In genomic region chr9:10438955-10439354, GRCh38 we compare ENCODE assay signal across 17 cellular contexts.
A peak's percentile ranks its signal among the peaks of the same experiment; 100 is the strongest.
DNase-seq lines count a peak whose midpoint lies in the region; ATAC-seq and TF ChIP-seq lines count a peak whose summit lies in the region.
"Had no signal": no experiment of that assay in that cellular context is flagged by ENCODE, and none has a peak within 500 bp of the region (broad histone marks: within the 10 kb centered on the region; RNA-seq: fewer than 3 reads in every experiment).

No MANE protein-coding gene starts in this region.

- H3K36me3 Mint-ChIP-seq in osteocyte (ENCODE audit: unreplicated experiment) = no peaks in the 10 kb centered on the region
- H3K36me3 Mint-ChIP-seq: CD4-positive, alpha-beta memory T cell had no signal

- no peak overlapping the region for H3K14ac ChIP-seq in mesenchymal stem cell (ENCODE audit: low read length in 2 of 2)

- H2BK120ac ChIP-seq in mesenchymal stem cell (ENCODE audit: low read depth, low read length) = no peak overlapping the region

- H3K4me2 ChIP-seq in hepatocyte = no peak overlapping the region
- no peak overlapping the region for H3K4me2 ChIP-seq in mesenchymal stem cell (ENCODE audit: low read length, poor library complexity, severe bottlenecking)
- H3K4me2 ChIP-seq in neural cell (ENCODE audit: low read length) = peak overlapping the region; percentile 6

- H3K9me3 ChIP-seq in hepatocyte (ENCODE audit: low read depth) = no peaks in the 10 kb centered on the region
- H3K9me3 ChIP-seq in mesenchymal stem cell (ENCODE audit: control insufficient read depth, low read length) = peaks cover 4% of the 10 kb centered on the region
- H3K9me3 ChIP-seq in neural cell (ENCODE audit: low read length) = no peaks in the 10 kb centered on the region

- H3K4me1 ChIP-seq in hepatocyte (ENCODE audit: insufficient read depth) (no peaks in the 10 kb centered on the region), mesenchymal stem cell (ENCODE audit: control insufficient read depth, insufficient read depth, low read depth, low read length) (no peaks in the 10 kb centered on the region)

- H3K18ac ChIP-seq in mesenchymal stem cell (ENCODE audit: low read depth in 1 of 2, low read length in 2 of 2) = no peak overlapping the region

- no peak overlapping the region for H3K4ac ChIP-seq in mesenchymal stem cell (ENCODE audit: low read depth in 1 of 2, low read length in 2 of 2)

- H3K4me1 Mint-ChIP-seq in osteocyte (ENCODE audit: unreplicated experiment) = no peaks in the 10 kb centered on the region
- H3K4me1 Mint-ChIP-seq: CD4-positive, alpha-beta memory T cell had no signal

- 36% methylated on average over 7 of the region's 7 CpGs for WGBS in hepatocyte (ENCODE audit: low lambda C conversion rate, missing lambda C conversion rate)
- WGBS in mesenchymal stem cell = 17% methylated on average over 6 of the region's 7 CpGs

- ATAC-seq in HG03039 (IDR thresholded peaks at IDR 0.05; ENCODE audit: unreplicated experiment) (no peak), HG03571 (IDR thresholded peaks at IDR 0.05; ENCODE audit: unreplicated experiment) (no peak)

- H3K23ac ChIP-seq in mesenchymal stem cell (ENCODE audit: low read length in 2 of 2) = no peak overlapping the region

- H3F3A ChIP-seq in neural cell (ENCODE audit: insufficient read depth, low read length, poor library complexity, severe bottlenecking) = no peaks in the 10 kb centered on the region

- TF ChIP-seq RAD21 in neural cell (conservative IDR thresholded peaks at IDR 0.05) = no peak

- H3K27ac ChIP-seq in hepatocyte (no peak overlapping the region), mesenchymal stem cell (ENCODE audit: low read length, poor library complexity, severe bottlenecking) (no peak overlapping the region), neural cell (ENCODE audit: low read length) (no peak overlapping the region)

- H3K79me1 ChIP-seq in mesenchymal stem cell (replicated peaks; ENCODE audit: low read length, poor library complexity, severe bottlenecking) = no peaks in the 10 kb centered on the region

- H4K8ac ChIP-seq in mesenchymal stem cell (ENCODE audit: low read length) = no peak overlapping the region

- no peak overlapping the region for H2AK5ac ChIP-seq in mesenchymal stem cell (ENCODE audit: low read length, severe bottlenecking)

- no peak overlapping the region for H3K27ac Mint-ChIP-seq in osteocyte (ENCODE audit: unreplicated experiment)

- no peak overlapping the region for H2BK5ac ChIP-seq in mesenchymal stem cell (ENCODE audit: low read depth, low read length, poor library complexity, severe bottlenecking)

- peak; percentile 73 for TF ChIP-seq EP300 in neural cell (conservative IDR thresholded peaks at IDR 0.05; ENCODE audit: poor library complexity, severe bottlenecking)

- no peak overlapping the region for H4K91ac ChIP-seq in mesenchymal stem cell (ENCODE audit: low read length)

- no peak for TF ChIP-seq CTCF in hepatocyte (IDR thresholded peaks at IDR 0.05; ENCODE audit: poor library complexity)
- no peak for TF ChIP-seq CTCF in neural cell (IDR thresholded peaks at IDR 0.05; ENCODE audit: poor library complexity, severe bottlenecking)
- TF ChIP-seq CTCF in osteocyte (IDR thresholded peaks at IDR 0.05) = no peak

- H3K27me3 ChIP-seq in hepatocyte (no peaks in the 10 kb centered on the region), mesenchymal stem cell (ENCODE audit: control insufficient read depth in 1 of 2, insufficient read depth in 1 of 2, low read length in 2 of 2) (no peaks in the 10 kb centered on the region), neural cell (ENCODE audit: insufficient read depth, low read depth, low read length) (no peaks in the 10 kb centered on the region)

- H3K79me2 ChIP-seq in hepatocyte (no peaks in the 10 kb centered on the region), neural cell (replicated peaks; ENCODE audit: insufficient read depth, low read length) (no peaks in the 10 kb centered on the region)

- no peaks in the 10 kb centered on the region for H3K27me3 Mint-ChIP-seq in osteocyte (ENCODE audit: unreplicated experiment)
- H3K27me3 Mint-ChIP-seq: CD4-positive, alpha-beta memory T cell had no signal

- H4K20me1 ChIP-seq in hepatocyte (ENCODE audit: insufficient read depth, poor library complexity, severe bottlenecking) (no peaks in the 10 kb centered on the region), neural cell (ENCODE audit: insufficient read depth) (no peaks in the 10 kb centered on the region)

- no peak overlapping the region for H2BK12ac ChIP-seq in mesenchymal stem cell (ENCODE audit: low read length in 2 of 2)

- H3K4me3 ChIP-seq in hepatocyte (no peak overlapping the region), mesenchymal stem cell (ENCODE audit: insufficient read depth in 1 of 2, low read depth in 1 of 2, low read length in 2 of 2) (no peak overlapping the region), neural cell (ENCODE audit: low read length) (no peak overlapping the region)

- H3K9ac ChIP-seq in mesenchymal stem cell (ENCODE audit: low read length) (no peak overlapping the region), neural cell (ENCODE audit: low read length) (no peak overlapping the region)

- H3K9me2 ChIP-seq in hepatocyte (replicated peaks; ENCODE audit: insufficient read depth) (no peaks in the 10 kb centered on the region), neural cell (ENCODE audit: insufficient read depth, low read length) (no peaks in the 10 kb centered on the region)

- no peaks in the 10 kb centered on the region for H3K9me3 Mint-ChIP-seq in osteocyte (ENCODE audit: unreplicated experiment)

- H2AFZ ChIP-seq in hepatocyte = peak overlapping the region; percentile 12
- H2AFZ ChIP-seq in mesenchymal stem cell (ENCODE audit: low read depth, low read length) = no peak overlapping the region
- H2AFZ ChIP-seq in neural cell (ENCODE audit: low read depth, low read length) = no peak overlapping the region

- H2BK15ac ChIP-seq in mesenchymal stem cell (ENCODE audit: low read depth, poor library complexity, severe bottlenecking) = no peak overlapping the region

- H3K4me3 Mint-ChIP-seq in osteocyte (ENCODE audit: unreplicated experiment) = no peak overlapping the region
- H3K4me3 Mint-ChIP-seq: CD4-positive, alpha-beta memory T cell had no signal

- DNase-seq in hepatocyte (ENCODE audit: low spot score) (no peak), mesenchymal stem cell (peak; percentile 4), osteocyte (ENCODE audit: extremely low spot score, unreplicated experiment) (no peak), epidermal melanocyte (ENCODE audit: insufficient read length, low spot score) (no peak)
- DNase-seq: C1 segment of cervical spinal cord; Calu3; CD4-positive, alpha-beta memory T cell; COR-L47; DMS53; DMS79 treated with DMSO at 0.1 percent for 48 hours; GF-D8; GOT3; H7; HCEC 1CT had no signal

- H3K36me3 ChIP-seq in hepatocyte (replicated peaks; ENCODE audit: insufficient read depth, low read depth) (no peaks in the 10 kb centered on the region), mesenchymal stem cell (ENCODE audit: control insufficient read depth in 1 of 2, insufficient read depth in 2 of 2, low read depth in 1 of 2, low read length in 2 of 2) (no peaks in the 10 kb centered on the region), neural cell (ENCODE audit: insufficient read depth, low read length) (no peaks in the 10 kb centered on the region)

TF ChIP-seq in neural cell, 6 proteins besides CTCF, POLR2A, EP300 and RAD21:
- TF ChIP-seq REST (IDR thresholded peaks at IDR 0.05; ENCODE audit: borderline replicate concordance) = no peak
- TF ChIP-seq POLR2AphosphoS5 (IDR thresholded peaks at IDR 0.05) = peak; percentile 65
- no peak for TF ChIP-seq SMC3 (conservative IDR thresholded peaks at IDR 0.05; ENCODE audit: poor library complexity)
- TF ChIP-seq TAF1 (IDR thresholded peaks at IDR 0.05; ENCODE audit: low read depth) = no peak
